Comparison of ENCODE assay signal across 11 cellular contexts in the genomic region with DNA sequence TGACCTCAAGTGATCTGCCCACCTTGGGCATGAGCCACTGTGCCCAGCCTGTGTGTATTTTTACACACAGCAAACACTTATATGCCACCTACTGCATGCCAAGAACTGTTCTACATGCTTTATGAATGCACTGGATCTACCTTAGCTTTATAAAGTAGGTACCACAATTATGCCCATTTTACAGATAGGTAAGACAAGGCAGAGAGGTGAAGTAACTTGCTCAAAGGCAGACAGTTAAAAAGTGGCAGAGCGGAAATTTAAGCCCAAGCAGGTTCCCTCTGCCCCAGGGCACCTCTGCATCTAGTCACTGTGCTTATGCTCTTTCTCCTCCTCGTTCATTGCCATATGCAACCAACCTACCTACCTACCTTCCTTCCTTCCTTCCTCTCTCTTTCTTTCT. TPM values are rescaled to one million over a fixed set of nuclear protein-coding genes. Genes with fewer than 3 reads are reported as not detected.
"Had no signal": no experiment of that assay in that cellular context is flagged by ENCODE, and none has a peak within 500 bp of the region (broad histone marks: within the 10 kb centered on the region; RNA-seq: fewer than 3 reads in every experiment).

No MANE protein-coding gene starts in this region.

- H3K4me1 Mint-ChIP-seq: IgD-negative memory B cell had no signal

- H3K27ac ChIP-seq: GM23248 had no signal

- H3K36me3 Mint-ChIP-seq: IgD-negative memory B cell had no signal

- FAIRE-seq: HTR-8/SVneo had no signal

- H3K4me3 ChIP-seq: GM23248, HAP-1 had no signal

- H3K36me3 ChIP-seq: HAP-1 had no signal

- H3K4me3 Mint-ChIP-seq: HFFc6 had no signal

- DNase-seq: GM23248, GOT3, HFFc6, KG1 had no signal

- H3K4me1 ChIP-seq: HAP-1 had no signal

- H2AFZ ChIP-seq: GM23248 had no signal

- H3K27ac Mint-ChIP-seq: HFFc6, IgD-negative memory B cell had no signal

- H3K9ac ChIP-seq: GM23248 had no signal

- H3K9me3 ChIP-seq: HAP-1 had no signal

- ATAC-seq: HCT116 had no signal

RNA-seq across cellular contexts. Expression of a gene that starts 10.5 kb away (rescaled TPM):
- total RNA-seq: HT-29 had no signal
- polyA plus RNA-seq: IgD-negative memory B cell had no signal

RNA-seq across cellular contexts. Expression of a gene that starts 22.8 kb away (rescaled TPM):
- total RNA-seq: HT-29 had no signal

RNA-seq across cellular contexts. Expression of a gene that starts 30.4 kb away (rescaled TPM):
- total RNA-seq: GM23248, H4, H7, HFFc6, HT-29 had no signal
- polyA plus RNA-seq: GM23248, IgD-negative memory B cell had no signal
